Comparison of ENCODE assay signal across 8 cellular contexts in the genomic region with DNA sequence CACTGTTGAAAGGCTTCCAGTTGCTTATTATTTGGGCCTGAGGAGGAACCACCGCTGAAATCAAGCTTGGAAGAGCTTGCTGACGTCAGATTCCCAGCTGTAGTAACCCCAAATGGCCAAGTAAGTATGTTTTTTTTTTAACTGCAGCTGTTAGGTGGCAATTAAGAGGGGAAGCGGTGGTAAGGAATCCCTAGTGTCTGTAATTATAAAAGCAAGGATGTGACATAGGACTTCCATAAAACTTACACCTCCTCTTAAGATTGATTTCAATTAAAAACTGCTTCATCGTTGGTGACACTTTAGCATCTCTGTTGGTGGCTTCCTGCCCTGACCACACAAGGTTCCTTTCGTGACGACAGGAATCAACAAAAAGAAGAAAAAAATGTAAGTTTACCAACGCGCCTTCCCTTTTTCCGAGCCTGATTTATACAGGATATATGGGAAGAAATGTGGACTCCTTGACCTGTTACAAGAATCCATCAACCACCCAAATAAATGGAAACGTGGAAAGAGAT. TPM values are rescaled to one million over a fixed set of nuclear protein-coding genes. Genes with fewer than 3 reads are reported as not detected.
A peak's percentile ranks its signal among the peaks of the same experiment; 100 is the strongest.
DNase-seq lines count a peak whose midpoint lies in the region; ATAC-seq and TF ChIP-seq lines count a peak whose summit lies in the region.

No MANE protein-coding gene starts in this region.

- DNase-seq in ELF-1 (ENCODE audit: low read depth, low spot score) (peak; percentile 27), glutamatergic neuron (no peak), gastrocnemius medialis (no peak), NCI-H187 (lab: John Stamatoyannopoulos, UW) (no peak), ureter (ENCODE audit: low spot score) (no peak), kidney glomerular epithelial cell (lab: John Stamatoyannopoulos, UW) (no peak)
- peak; percentile 54 for DNase-seq in activated T-helper 2 cell treated with anti-CD3 and anti-CD28 coated beads, Interferon-gamma antibody, Interleukin-2, Interleukin-4, amounts not matched to agents 10 μg/mL and 5 μg/mL and 100 μg/mL, durations not matched to agents 14 hours and 24 hours and 36 hours (ENCODE audit: low spot score)

- no peaks in the 10 kb centered on the region for H3K9me3 ChIP-seq in Loucy (ENCODE audit: insufficient read depth, low read depth, low read length)
- H3K9me3 ChIP-seq in gastrocnemius medialis: no peaks in the 10 kb centered on the region

- H2AFZ ChIP-seq in Loucy (ENCODE audit: low read length): peak overlapping the region; percentile 91

- no peaks in the 10 kb centered on the region for H3K9me2 ChIP-seq in Loucy (replicated peaks; ENCODE audit: low read depth, low read length)

- H3K4me3 ChIP-seq in Loucy (ENCODE audit: low read length, poor library complexity, severe bottlenecking) (peak overlapping the region; percentile 77), gastrocnemius medialis (peak overlapping the region; percentile 63 to 88 (median 74))

- TF ChIP-seq CTCF in Loucy (conservative IDR thresholded peaks at IDR 0.05; ENCODE audit: low read length): no peak
- TF ChIP-seq CTCF in glutamatergic neuron (IDR thresholded peaks at IDR 0.05; ENCODE audit: partially characterized antibody, unreplicated experiment): no peak
- TF ChIP-seq CTCF in gastrocnemius medialis (IDR thresholded peaks at IDR 0.05 in 4 of 5, conservative IDR thresholded peaks at IDR 0.05 in 1 of 5): no peak

- peak overlapping the region; percentile 96 to 100 (median 98) for H3K27ac ChIP-seq in gastrocnemius medialis

- H3K36me3 Mint-ChIP-seq in activated T-helper 2 cell treated with anti-CD3 and anti-CD28 coated beads, Interferon-gamma antibody, Interleukin-2, Interleukin-4, amounts not matched to agents 10 μg/mL and 5 μg/mL and 100 μg/mL, durations not matched to agents 14 hours and 24 hours and 36 hours (ENCODE audit: low read depth): peaks cover 29% of the 10 kb centered on the region
- no peaks in the 10 kb centered on the region for H3K36me3 Mint-ChIP-seq in glutamatergic neuron (ENCODE audit: unreplicated experiment)

- peaks cover 4% of the 10 kb centered on the region; the same call in 1 of the 2 replicates for H3F3A ChIP-seq in Loucy (ENCODE audit: low read depth)

- H3K79me2 ChIP-seq in Loucy (ENCODE audit: insufficient read depth, low read length): peaks cover 24% of the 10 kb centered on the region

- peak in 1 of 2 donors; percentile 6 for TF ChIP-seq POLR2A in gastrocnemius medialis (IDR thresholded peaks at IDR 0.05)

- in situ Hi-C loops in gastrocnemius medialis (cut with MboI; ENCODE audit: low sequenced_read_pairs in 4 of 4): no loop called here

- H3K4me2 ChIP-seq in Loucy (ENCODE audit: low read depth, low read length, poor library complexity, severe bottlenecking): peak overlapping the region; percentile 82

- H3K9ac ChIP-seq in Loucy (ENCODE audit: low read depth, low read length, poor library complexity, severe bottlenecking): peak overlapping the region; percentile 75

- H3K4me3 Mint-ChIP-seq in activated T-helper 2 cell treated with anti-CD3 and anti-CD28 coated beads, Interferon-gamma antibody, Interleukin-2, Interleukin-4, amounts not matched to agents 10 μg/mL and 5 μg/mL and 100 μg/mL, durations not matched to agents 14 hours and 24 hours and 36 hours (ENCODE audit: low read depth): peak overlapping the region; percentile 92
- H3K4me3 Mint-ChIP-seq in glutamatergic neuron (ENCODE audit: unreplicated experiment): peak overlapping the region; percentile 85

- peaks cover 34% of the 10 kb centered on the region for H3K4me1 Mint-ChIP-seq in activated T-helper 2 cell treated with anti-CD3 and anti-CD28 coated beads, Interferon-gamma antibody, Interleukin-2, Interleukin-4, amounts not matched to agents 10 μg/mL and 5 μg/mL and 100 μg/mL, durations not matched to agents 14 hours and 24 hours and 36 hours (ENCODE audit: low read depth)
- H3K4me1 Mint-ChIP-seq in glutamatergic neuron (ENCODE audit: low read depth, unreplicated experiment): peaks cover 12% of the 10 kb centered on the region

- H3K27ac Mint-ChIP-seq in activated T-helper 2 cell treated with anti-CD3 and anti-CD28 coated beads, Interferon-gamma antibody, Interleukin-2, Interleukin-4, amounts not matched to agents 10 μg/mL and 5 μg/mL and 100 μg/mL, durations not matched to agents 14 hours and 24 hours and 36 hours: peak overlapping the region; percentile 97
- H3K27ac Mint-ChIP-seq in glutamatergic neuron (ENCODE audit: unreplicated experiment): peak overlapping the region; percentile 56

- intact Hi-C loops in activated T-helper 2 cell treated with anti-CD3 and anti-CD28 coated beads, Interferon-gamma antibody, Interleukin-2, Interleukin-4, amounts not matched to agents 10 μg/mL and 5 μg/mL and 100 μg/mL, durations not matched to agents 14 hours and 24 hours and 36 hours (cut with micrococcal nuclease): loop anchor here (5.0 to 10.0 kb wide), 6 partner anchors 38 to 1952 kb away; a partner anchor contains a TSS
- intact Hi-C loops in gastrocnemius medialis (cut with DNase I; ENCODE audit: low total_unique reads): loop anchor here (5.0 to 10.0 kb wide), 3 partner anchors 292 to 1180 kb away; a partner anchor contains a TSS

- H3K36me3 ChIP-seq in Loucy (ENCODE audit: insufficient read depth, low read length) (no peaks in the 10 kb centered on the region), gastrocnemius medialis (no peaks in the 10 kb centered on the region)

- H3K27me3 ChIP-seq in Loucy (ENCODE audit: insufficient read depth, low read length, poor library complexity, severe bottlenecking) (no peaks in the 10 kb centered on the region), gastrocnemius medialis (no peaks in the 10 kb centered on the region)

- peaks cover 33% of the 10 kb centered on the region for H3K4me1 ChIP-seq in Loucy (ENCODE audit: insufficient read depth, low read length, poor library complexity, severe bottlenecking)
- H3K4me1 ChIP-seq in gastrocnemius medialis: peaks cover 28 to 35% of the 10 kb centered on the region in 2 donors

- no peaks in the 10 kb centered on the region for H3K9me3 Mint-ChIP-seq in activated T-helper 2 cell treated with anti-CD3 and anti-CD28 coated beads, Interferon-gamma antibody, Interleukin-2, Interleukin-4, amounts not matched to agents 10 μg/mL and 5 μg/mL and 100 μg/mL, durations not matched to agents 14 hours and 24 hours and 36 hours
- no peaks in the 10 kb centered on the region for H3K9me3 Mint-ChIP-seq in glutamatergic neuron (ENCODE audit: unreplicated experiment)

- H4K20me1 ChIP-seq in Loucy (ENCODE audit: insufficient read depth, low read length, poor library complexity, severe bottlenecking): peaks cover 16% of the 10 kb centered on the region

- ATAC-seq in gastrocnemius medialis: peak in 1 of 2 donors; percentile 2

- H3K27me3 Mint-ChIP-seq in activated T-helper 2 cell treated with anti-CD3 and anti-CD28 coated beads, Interferon-gamma antibody, Interleukin-2, Interleukin-4, amounts not matched to agents 10 μg/mL and 5 μg/mL and 100 μg/mL, durations not matched to agents 14 hours and 24 hours and 36 hours (ENCODE audit: low read depth): peaks cover 6% of the 10 kb centered on the region
- H3K27me3 Mint-ChIP-seq in glutamatergic neuron (ENCODE audit: unreplicated experiment): peaks cover 4% of the 10 kb centered on the region

RNA-seq across cellular contexts. Expression of a gene that starts 0.9 kb away (rescaled TPM):
- 19.3 and 22.2 TPM in 2 replicates for total RNA-seq in activated T-helper 2 cell treated with anti-CD3 and anti-CD28 coated beads, Interferon-gamma antibody, Interleukin-2, Interleukin-4, amounts not matched to agents 10 μg/mL and 5 μg/mL and 100 μg/mL, durations not matched to agents 14 hours and 24 hours and 36 hours
- total RNA-seq in glutamatergic neuron (ENCODE audit: unreplicated experiment) (21.2 TPM), gastrocnemius medialis (10 to 100 TPM; 13.7 to 36.3 (median 27.8) TPM), ureter (23.4 TPM)

Comparison
In these comparisons a context has a peak if more than half of its experiments do, and no peak if none do; other contexts are left out.
1. DNase-seq: peak in ELF-1 (single experiment) and activated T-helper 2 cell treated with anti-CD3 and anti-CD28 coated beads, Interferon-gamma antibody, Interleukin-2, Interleukin-4, amounts not matched to agents 10 μg/mL and 5 μg/mL and 100 μg/mL, durations not matched to agents 14 hours and 24 hours and 36 hours (single experiment); none in glutamatergic neuron (single experiment), gastrocnemius medialis (0 of 2), NCI-H187 (0 of 2), ureter (single experiment) and kidney glomerular epithelial cell (single experiment).